ENCODE assay signal across 19 cellular contexts in the genomic region with DNA sequence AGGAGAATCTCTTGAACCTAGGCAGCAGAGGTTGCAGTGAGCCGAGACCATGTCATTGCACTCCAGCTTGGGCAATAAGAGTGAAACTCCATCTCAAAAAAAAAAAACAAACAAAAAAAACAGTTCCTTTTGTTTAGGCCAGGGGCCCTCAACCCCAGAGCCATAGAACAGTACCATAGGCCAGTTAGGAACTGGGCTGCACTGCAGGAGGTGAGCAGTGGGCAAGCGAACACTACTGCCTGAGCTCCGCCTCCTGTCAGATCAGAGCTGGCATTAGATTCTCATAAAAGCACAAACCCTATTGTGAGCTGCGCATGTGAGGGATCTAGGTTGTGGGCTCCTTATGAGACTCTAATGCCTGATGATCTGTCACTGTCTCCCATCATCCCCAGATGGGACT.
"Had no signal": no experiment of that assay in that cellular context is flagged by ENCODE, and none has a peak within 500 bp of the region (broad histone marks: within the 10 kb centered on the region; RNA-seq: fewer than 3 reads in every experiment).

No MANE protein-coding gene starts in this region.

- FAIRE-seq: endothelial cell of umbilical vein, islet of Langerhans had no signal

- H3K27me3 Mint-ChIP-seq: activated naive CD4-positive, alpha-beta T cell treated with anti-CD3 and anti-CD28 coated beads, Interleukin-2, amount 50 U/mL, for 24 hours; progenitor cell of endocrine pancreas; T-cell had no signal

- DNase-seq: amniotic stem cell; body of pancreas; central memory CD4-positive, alpha-beta T cell; effector CD4-positive, alpha-beta T cell; foreskin melanocyte; heart right ventricle; occipital lobe; right lobe of liver; stimulated activated naive CD4-positive, alpha-beta T cell; substantia nigra; T-cell; trophoblast cell had no signal

- H3K27ac Mint-ChIP-seq: progenitor cell of endocrine pancreas, WTC11 had no signal

- H3K9me3 Mint-ChIP-seq: activated naive CD4-positive, alpha-beta T cell treated with anti-CD3 and anti-CD28 coated beads, Interleukin-2, amount 50 U/mL, for 24 hours; T-cell; WTC11 had no signal

- ATAC-seq: body of pancreas, heart right ventricle, left lobe of liver, right lobe of liver, T-cell, WTC11 had no signal

- H3K36me3 Mint-ChIP-seq: activated naive CD4-positive, alpha-beta T cell treated with anti-CD3 and anti-CD28 coated beads, Interleukin-2, amount 50 U/mL, for 24 hours; WTC11 had no signal

- H3K4me3 Mint-ChIP-seq: activated naive CD4-positive, alpha-beta T cell treated with anti-CD3 and anti-CD28 coated beads, Interleukin-2, amount 50 U/mL, for 24 hours; nephron; T-cell; WTC11 had no signal
